In genomic region chr16:87420401-87421368, GRCh38 we compare ENCODE assay signal across 14 cellular contexts. TPM values are rescaled to one million over a fixed set of nuclear protein-coding genes. Genes with fewer than 3 reads are reported as not detected.
DNase-seq lines count a peak whose midpoint lies in the region; ATAC-seq and TF ChIP-seq lines count a peak whose summit lies in the region.
"Had no signal": no experiment of that assay in that cellular context is flagged by ENCODE, and none has a peak within 500 bp of the region (broad histone marks: within the 10 kb centered on the region; RNA-seq: fewer than 3 reads in every experiment).

No MANE protein-coding gene starts in this region.

- no peaks in the 10 kb centered on the region for H3K9me3 Mint-ChIP-seq in activated CD4-positive, alpha-beta memory T cell treated with anti-CD3 and anti-CD28 coated beads, Interleukin-2, amount 10 ng/mL, durations not matched to agents 7 days and 5 days
- H3K9me3 Mint-ChIP-seq: CD4-positive, CD25-positive, alpha-beta regulatory T cell had no signal

- ATAC-seq in DND-41 (ENCODE audit: insufficient read depth, low read depth) (no peak), GM21390 (IDR thresholded peaks at IDR 0.05; ENCODE audit: unreplicated experiment) (no peak), GM19324 (IDR thresholded peaks at IDR 0.05; ENCODE audit: low FRiP score, unreplicated experiment) (no peak)
- ATAC-seq: right cardiac atrium had no signal

- H3K23ac ChIP-seq in mesenchymal stem cell (ENCODE audit: low read length in 2 of 2): no peak overlapping the region

- no peak overlapping the region for H4K91ac ChIP-seq in mesenchymal stem cell (ENCODE audit: low read length)

- no peak overlapping the region for H2AK5ac ChIP-seq in mesenchymal stem cell (ENCODE audit: low read length, severe bottlenecking)

- CTCF ChIA-PET in activated CD4-positive, alpha-beta memory T cell treated with anti-CD3 and anti-CD28 coated beads, Interleukin-2, amount 10 ng/mL, durations not matched to agents 7 days and 5 days (lab: Charles Lee): interaction anchor here (0.7 to 1.3 kb wide), 3 partner anchors 32 to 215 kb away, joined by 3 to 4 read pairs (median 4); no protein-coding TSS in a partner anchor

- H3K4me3 Mint-ChIP-seq in activated CD4-positive, alpha-beta memory T cell treated with anti-CD3 and anti-CD28 coated beads, Interleukin-2, amount 10 ng/mL, durations not matched to agents 7 days and 5 days: no peak overlapping the region
- H3K4me3 Mint-ChIP-seq: CD4-positive, CD25-positive, alpha-beta regulatory T cell had no signal

- H3K27me3 Mint-ChIP-seq in activated CD4-positive, alpha-beta memory T cell treated with anti-CD3 and anti-CD28 coated beads, Interleukin-2, amount 10 ng/mL, durations not matched to agents 7 days and 5 days: no peaks in the 10 kb centered on the region
- H3K27me3 Mint-ChIP-seq: CD4-positive, CD25-positive, alpha-beta regulatory T cell had no signal

- H2BK12ac ChIP-seq in mesenchymal stem cell (ENCODE audit: low read length in 2 of 2): no peak overlapping the region

- TF ChIP-seq CTCF in DND-41 (IDR thresholded peaks at IDR 0.05; ENCODE audit: borderline replicate concordance, extremely low read depth, low read length, poor library complexity, severe bottlenecking) (peak; percentile 33), astrocyte of the cerebellum (IDR thresholded peaks at IDR 0.05; ENCODE audit: low read depth, low read length, missing control alignments) (peak; percentile 17)

- H4K8ac ChIP-seq in mesenchymal stem cell (ENCODE audit: low read length): no peak overlapping the region

- no peak overlapping the region for H3K18ac ChIP-seq in mesenchymal stem cell (ENCODE audit: low read depth in 1 of 2, low read length in 2 of 2)

- H3K27ac Mint-ChIP-seq in activated CD4-positive, alpha-beta memory T cell treated with anti-CD3 and anti-CD28 coated beads, Interleukin-2, amount 10 ng/mL, durations not matched to agents 7 days and 5 days: no peak overlapping the region
- H3K27ac Mint-ChIP-seq: CD4-positive, CD25-positive, alpha-beta regulatory T cell had no signal

- no peak overlapping the region for H3K4ac ChIP-seq in mesenchymal stem cell (ENCODE audit: low read depth in 1 of 2, low read length in 2 of 2)

- H3K4me3 ChIP-seq in DND-41 (ENCODE audit: low read depth in 1 of 2, low read length in 2 of 2): no peak overlapping the region
- H3K4me3 ChIP-seq in astrocyte of the cerebellum (ENCODE audit: low read depth, low read length): no peak overlapping the region
- no peak overlapping the region for H3K4me3 ChIP-seq in mesenchymal stem cell (ENCODE audit: insufficient read depth in 1 of 2, low read depth in 1 of 2, low read length in 2 of 2)

- H4K20me1 ChIP-seq in DND-41 (ENCODE audit: insufficient read depth, low read length): 0 out of 2 replicates have a peak, but pooled peaks cover 3% of the 10 kb centered on the region

- POLR2A ChIA-PET in activated CD4-positive, alpha-beta memory T cell treated with anti-CD3 and anti-CD28 coated beads, Interleukin-2, amount 10 ng/mL, durations not matched to agents 7 days and 5 days (lab: Charles Lee): no interaction called here

- no peak overlapping the region for H3K27ac ChIP-seq in DND-41 (ENCODE audit: low read length)
- H3K27ac ChIP-seq in mesenchymal stem cell (ENCODE audit: low read length, poor library complexity, severe bottlenecking): no peak overlapping the region
- H3K27ac ChIP-seq: HL-60 had no signal

- no peak for DNase-seq in DND-41
- DNase-seq in HuH-7.5 (ENCODE audit: low spot score): peak; percentile 57
- DNase-seq in astrocyte of the cerebellum (ENCODE audit: low read depth): no peak
- no peak for DNase-seq in mesenchymal stem cell
- DNase-seq in activated CD4-positive, CD25-positive, alpha-beta regulatory T cell treated with anti-CD3 and anti-CD28 coated beads, Interleukin-2, amount 50 U/mL, for 72 hours: no peak
- no peak for DNase-seq in activated CD4-positive, alpha-beta memory T cell treated with anti-CD3 and anti-CD28 coated beads, Interleukin-2, amount 10 ng/mL, durations not matched to agents 7 days and 5 days
- DNase-seq: CD4-positive, CD25-positive, alpha-beta regulatory T cell; dermis blood vessel endothelial cell; GF-D8; NCI-H1048; right cardiac atrium had no signal

- no peak overlapping the region for H3K14ac ChIP-seq in mesenchymal stem cell (ENCODE audit: low read length in 2 of 2)

- H3K79me2 ChIP-seq in DND-41 (ENCODE audit: insufficient read depth, low read length): no peaks in the 10 kb centered on the region

- H3K27me3 ChIP-seq in DND-41 (ENCODE audit: insufficient read depth, low read length, poor library complexity) (no peaks in the 10 kb centered on the region), mesenchymal stem cell (ENCODE audit: control insufficient read depth in 1 of 2, insufficient read depth in 1 of 2, low read length in 2 of 2) (no peaks in the 10 kb centered on the region)

- H2BK15ac ChIP-seq in mesenchymal stem cell (ENCODE audit: low read depth, poor library complexity, severe bottlenecking): peak overlapping the region; percentile 1

- H2AFZ ChIP-seq in DND-41 (ENCODE audit: low read depth, low read length) (no peak overlapping the region), mesenchymal stem cell (ENCODE audit: low read depth, low read length) (no peak overlapping the region)

- H2BK5ac ChIP-seq in mesenchymal stem cell (ENCODE audit: low read depth, low read length, poor library complexity, severe bottlenecking): no peak overlapping the region

- no peaks in the 10 kb centered on the region for H3K36me3 Mint-ChIP-seq in activated CD4-positive, alpha-beta memory T cell treated with anti-CD3 and anti-CD28 coated beads, Interleukin-2, amount 10 ng/mL, durations not matched to agents 7 days and 5 days (ENCODE audit: low read depth)

- in situ Hi-C loops in astrocyte of the cerebellum (cut with HindIII; ENCODE audit: low sequenced_read_pairs): no loop called here

- H3K4me2 ChIP-seq in DND-41 (ENCODE audit: insufficient read depth, low read length): no peak overlapping the region
- H3K4me2 ChIP-seq in mesenchymal stem cell (ENCODE audit: low read length, poor library complexity, severe bottlenecking): no peak overlapping the region

- H3K4me1 Mint-ChIP-seq in activated CD4-positive, alpha-beta memory T cell treated with anti-CD3 and anti-CD28 coated beads, Interleukin-2, amount 10 ng/mL, durations not matched to agents 7 days and 5 days: no peaks in the 10 kb centered on the region

- H3K9me3 ChIP-seq in DND-41 (ENCODE audit: insufficient read depth, low read length, severe bottlenecking) (no peaks in the 10 kb centered on the region), mesenchymal stem cell (ENCODE audit: control insufficient read depth, low read length) (no peaks in the 10 kb centered on the region)

- 97% methylated on average over 25 of the region's 25 CpGs for WGBS in mesenchymal stem cell

- peaks cover 50% of the 10 kb centered on the region for H3K79me1 ChIP-seq in mesenchymal stem cell (replicated peaks; ENCODE audit: low read length, poor library complexity, severe bottlenecking)

- H3K9ac ChIP-seq in DND-41 (ENCODE audit: low read depth, low read length) (no peak overlapping the region), mesenchymal stem cell (ENCODE audit: low read length) (no peak overlapping the region)

- H2BK120ac ChIP-seq in mesenchymal stem cell (ENCODE audit: low read depth, low read length): no peak overlapping the region

- H3K4me1 ChIP-seq in DND-41 (ENCODE audit: insufficient read depth, low read length) (no peaks in the 10 kb centered on the region), mesenchymal stem cell (ENCODE audit: control insufficient read depth, insufficient read depth, low read depth, low read length) (peaks cover 6% of the 10 kb centered on the region)

- H3K36me3 ChIP-seq in DND-41 (ENCODE audit: insufficient read depth, low read length): no peaks in the 10 kb centered on the region
- H3K36me3 ChIP-seq in mesenchymal stem cell (ENCODE audit: control insufficient read depth in 1 of 2, insufficient read depth in 2 of 2, low read depth in 1 of 2, low read length in 2 of 2): peaks cover 71 to 91% of the 10 kb centered on the region in 2 experiments

RNA-seq across cellular contexts. Expression of gene MAP1LC3B, which starts 28.5 kb away (rescaled TPM):
- polyA plus RNA-seq in mesenchymal stem cell (2013, experiment 1 of 2): 102 TPM
- 105 TPM for polyA plus RNA-seq in mesenchymal stem cell (2013, experiment 2 of 2)
- total RNA-seq in activated CD4-positive, alpha-beta memory T cell treated with anti-CD3 and anti-CD28 coated beads, Interleukin-2, amount 10 ng/mL, durations not matched to agents 7 days and 5 days: 10 to 100 TPM; 77.1 to 78.2 TPM

RNA-seq across cellular contexts. Expression of gene FBXO31, which starts 37.1 kb away (rescaled TPM):
- polyA plus RNA-seq in mesenchymal stem cell (2013, experiment 1 of 2): 14.6 TPM
- polyA plus RNA-seq in mesenchymal stem cell (2013, experiment 2 of 2): 15.2 TPM
- 10 to 100 TPM; 28.8 to 29.0 TPM for total RNA-seq in activated CD4-positive, alpha-beta memory T cell treated with anti-CD3 and anti-CD28 coated beads, Interleukin-2, amount 10 ng/mL, durations not matched to agents 7 days and 5 days
